Comparison of ENCODE assay signal across 20 cellular contexts in the genomic region with DNA sequence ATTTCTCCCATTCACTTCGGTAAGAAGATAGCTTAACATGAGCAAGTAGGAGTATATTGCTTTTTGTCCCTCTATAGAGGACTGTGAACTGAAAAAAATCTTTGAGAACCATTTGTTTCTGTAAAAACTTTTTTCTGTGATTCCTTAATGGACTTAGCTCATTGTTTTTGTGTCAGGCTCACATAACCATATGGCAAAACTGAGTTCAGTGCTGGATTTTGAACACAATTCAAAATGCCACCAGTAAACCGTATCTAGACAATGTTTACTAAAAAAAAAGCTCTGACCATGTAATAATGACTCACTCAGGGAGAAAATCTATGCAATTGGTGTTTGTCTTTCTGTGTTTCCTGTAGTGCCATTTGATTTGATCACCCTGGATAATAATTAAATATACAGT. TPM values are rescaled to one million over a fixed set of nuclear protein-coding genes. Genes with fewer than 3 reads are reported as not detected.
DNase-seq lines count a peak whose midpoint lies in the region; TF ChIP-seq lines count a peak whose summit lies in the region.
"Had no signal": no experiment of that assay in that cellular context is flagged by ENCODE, and none has a peak within 500 bp of the region (broad histone marks: within the 10 kb centered on the region; RNA-seq: fewer than 3 reads in every experiment).

No MANE protein-coding gene starts in this region.

- H3K36me3 ChIP-seq in GM23248 (ENCODE audit: low read depth) (no peaks in the 10 kb centered on the region), neural progenitor cell (no peaks in the 10 kb centered on the region)
- H3K36me3 ChIP-seq: cardiac muscle cell, heart left ventricle, thyroid gland had no signal

- no peaks in the 10 kb centered on the region for H3K9me2 ChIP-seq in GM23248 (ENCODE audit: insufficient read depth)

- no peaks in the 10 kb centered on the region for H3K9me3 Mint-ChIP-seq in neural progenitor cell
- H3K9me3 Mint-ChIP-seq in activated CD4-positive, alpha-beta memory T cell treated with anti-CD3 and anti-CD28 coated beads, Interleukin-2, amount 10 ng/mL, durations not matched to agents 7 days and 5 days, result no peaks in the 10 kb centered on the region
- H3K9me3 Mint-ChIP-seq: activated B cell treated with CpG ODN at 0.5 μM for 24 hours; CD8-positive, alpha-beta T cell; natural killer cell treated with Interleukin-12 subunit alpha and Interleukin-12 subunit beta and Interleukin-15 and Interleukin-18, amount 100 ng/mL, for 72 hours; stimulated activated effector memory CD8-positive, alpha-beta T cell treated with anti-CD3 and anti-CD28 coated beads, Interleukin-12 subunit alpha, Interleukin-12 subunit beta, amount 100 ng/mL, for 72 hours had no signal

- 0 out of 2 replicates have a peak overlapping the region, but pooled peaks have one; percentile 28 for H3K27ac ChIP-seq in 22Rv1
- peak overlapping the region; percentile 22; the same call in 1 of the 2 replicates for H3K27ac ChIP-seq in GM23248
- no peak overlapping the region for H3K27ac ChIP-seq in neural progenitor cell
- H3K27ac ChIP-seq: cardiac muscle cell, heart left ventricle, thyroid gland had no signal

- H3K27me3 ChIP-seq in GM23248 (replicated peaks; ENCODE audit: insufficient read depth) (peaks cover 23% of the 10 kb centered on the region), neural progenitor cell (peaks cover 45% of the 10 kb centered on the region)

- POLR2A ChIA-PET in activated CD4-positive, alpha-beta memory T cell treated with anti-CD3 and anti-CD28 coated beads, Interleukin-2, amount 10 ng/mL, durations not matched to agents 7 days and 5 days (lab: Charles Lee), result no interaction called here

- H3K4me3 ChIP-seq in GM23248, result no peak overlapping the region
- no peak overlapping the region for H3K4me3 ChIP-seq in neural progenitor cell
- H3K4me3 ChIP-seq: cardiac muscle cell, heart left ventricle, thyroid gland had no signal

- DNase-seq in GM23248 (peak; percentile 16), astrocyte of the hippocampus (ENCODE audit: low read depth, low spot score) (peak; percentile 28), iris pigment epithelial cell (ENCODE audit: low read depth) (peak; percentile 75), NCI-H2081 (lab: John Stamatoyannopoulos, UW) (no peak), neural progenitor cell (ENCODE audit: low spot score) (no peak)
- DNase-seq in activated CD4-positive, alpha-beta memory T cell treated with anti-CD3 and anti-CD28 coated beads, Interleukin-2, amount 10 ng/mL, durations not matched to agents 7 days and 5 days, result no peak
- DNase-seq in stimulated activated CD4-positive, alpha-beta T cell treated with anti-CD3 and anti-CD28 coated beads, Interleukin-2, amount 100 ng/mL, for 48 hours, result no peak
- DNase-seq: activated B cell treated with CpG ODN at 0.5 μM for 24 hours; activated T-cell treated with anti-CD3 and anti-CD28 coated beads, Interleukin-2, amount 50 U/mL, for 72 hours; CD8-positive, alpha-beta T cell; heart left ventricle; NCI-H2029; NCI-H524 treated with DMSO at 0.1 percent for 48 hours; T-helper 17 cell; thyroid gland had no signal

- 24 to 31% methylated on average over 2 of the region's 2 CpGs for WGBS in GM23248 (ENCODE audit: low coverage in 1 of 2, low lambda C conversion rate in 2 of 2, missing lambda C conversion rate in 2 of 2), 2 experiments

- H3K27ac Mint-ChIP-seq in neural progenitor cell, result no peak overlapping the region
- no peak overlapping the region for H3K27ac Mint-ChIP-seq in activated CD4-positive, alpha-beta memory T cell treated with anti-CD3 and anti-CD28 coated beads, Interleukin-2, amount 10 ng/mL, durations not matched to agents 7 days and 5 days
- H3K27ac Mint-ChIP-seq: activated B cell treated with CpG ODN at 0.5 μM for 24 hours; activated naive CD4-positive, alpha-beta T cell treated with anti-CD3 and anti-CD28 coated beads, Interleukin-2, amount 50 U/mL, for 72 hours; activated T-cell treated with anti-CD3 and anti-CD28 coated beads, Interleukin-2, amount 50 U/mL, for 72 hours; CD8-positive, alpha-beta T cell; natural killer cell treated with Interleukin-12 subunit alpha and Interleukin-12 subunit beta and Interleukin-15 and Interleukin-18, amount 100 ng/mL, for 72 hours; stimulated activated effector memory CD8-positive, alpha-beta T cell treated with anti-CD3 and anti-CD28 coated beads, Interleukin-12 subunit alpha, Interleukin-12 subunit beta, amount 100 ng/mL, for 72 hours; T-helper 17 cell had no signal

- H3F3A ChIP-seq in GM23248 (ENCODE audit: insufficient read depth) (no peaks in the 10 kb centered on the region), neural progenitor cell (ENCODE audit: low read depth) (no peaks in the 10 kb centered on the region)

- TF ChIP-seq CTCF in 22Rv1 (IDR thresholded peaks at IDR 0.05) (no peak), neural progenitor cell (IDR thresholded peaks at IDR 0.05) (no peak)

- no peaks in the 10 kb centered on the region for H3K36me3 Mint-ChIP-seq in neural progenitor cell
- no peaks in the 10 kb centered on the region for H3K36me3 Mint-ChIP-seq in activated CD4-positive, alpha-beta memory T cell treated with anti-CD3 and anti-CD28 coated beads, Interleukin-2, amount 10 ng/mL, durations not matched to agents 7 days and 5 days (ENCODE audit: low read depth)
- H3K36me3 Mint-ChIP-seq: activated naive CD4-positive, alpha-beta T cell treated with anti-CD3 and anti-CD28 coated beads, Interleukin-2, amount 50 U/mL, for 72 hours; CD8-positive, alpha-beta T cell; natural killer cell treated with Interleukin-12 subunit alpha and Interleukin-12 subunit beta and Interleukin-15 and Interleukin-18, amount 100 ng/mL, for 72 hours; stimulated activated effector memory CD8-positive, alpha-beta T cell treated with anti-CD3 and anti-CD28 coated beads, Interleukin-12 subunit alpha, Interleukin-12 subunit beta, amount 100 ng/mL, for 72 hours had no signal

- peaks cover 8% of the 10 kb centered on the region for H3K4me1 Mint-ChIP-seq in neural progenitor cell
- H3K4me1 Mint-ChIP-seq in activated CD4-positive, alpha-beta memory T cell treated with anti-CD3 and anti-CD28 coated beads, Interleukin-2, amount 10 ng/mL, durations not matched to agents 7 days and 5 days, result no peaks in the 10 kb centered on the region
- H3K4me1 Mint-ChIP-seq: stimulated activated effector memory CD8-positive, alpha-beta T cell treated with anti-CD3 and anti-CD28 coated beads, Interleukin-12 subunit alpha, Interleukin-12 subunit beta, amount 100 ng/mL, for 72 hours; T-helper 17 cell had no signal

- no peak overlapping the region; the same call in 1 of the 2 replicates for H2AFZ ChIP-seq in GM23248
- no peak overlapping the region for H2AFZ ChIP-seq in neural progenitor cell (replicated peaks)

- no peak overlapping the region for H3K9ac ChIP-seq in GM23248
- no peak overlapping the region for H3K9ac ChIP-seq in neural progenitor cell

- H3K9me3 ChIP-seq in GM23248 (ENCODE audit: low read depth), result no peaks in the 10 kb centered on the region
- no peaks in the 10 kb centered on the region for H3K9me3 ChIP-seq in neural progenitor cell (ENCODE audit: low read depth)
- H3K9me3 ChIP-seq: heart left ventricle, thyroid gland had no signal

- H4K20me1 ChIP-seq in GM23248 (ENCODE audit: insufficient read depth) (no peaks in the 10 kb centered on the region), neural progenitor cell (ENCODE audit: low read depth) (no peaks in the 10 kb centered on the region)

- H3K4me3 Mint-ChIP-seq in neural progenitor cell, result no peak overlapping the region
- H3K4me3 Mint-ChIP-seq in activated CD4-positive, alpha-beta memory T cell treated with anti-CD3 and anti-CD28 coated beads, Interleukin-2, amount 10 ng/mL, durations not matched to agents 7 days and 5 days, result no peak overlapping the region
- H3K4me3 Mint-ChIP-seq: activated B cell treated with CpG ODN at 0.5 μM for 24 hours; activated T-cell treated with anti-CD3 and anti-CD28 coated beads, Interleukin-2, amount 50 U/mL, for 72 hours; CD8-positive, alpha-beta T cell; natural killer cell treated with Interleukin-12 subunit alpha and Interleukin-12 subunit beta and Interleukin-15 and Interleukin-18, amount 100 ng/mL, for 72 hours; stimulated activated effector memory CD8-positive, alpha-beta T cell treated with anti-CD3 and anti-CD28 coated beads, Interleukin-12 subunit alpha, Interleukin-12 subunit beta, amount 100 ng/mL, for 72 hours; T-helper 17 cell had no signal

- peaks cover 21% of the 10 kb centered on the region for H3K27me3 Mint-ChIP-seq in neural progenitor cell (ENCODE audit: insufficient read depth, low read depth)
- H3K27me3 Mint-ChIP-seq in activated CD4-positive, alpha-beta memory T cell treated with anti-CD3 and anti-CD28 coated beads, Interleukin-2, amount 10 ng/mL, durations not matched to agents 7 days and 5 days, result peaks cover 18% of the 10 kb centered on the region

- in situ Hi-C loops in GM23248 (cut with MboI), result no loop called here

- H3K79me2 ChIP-seq in GM23248 (ENCODE audit: insufficient read depth) (peaks cover 4% of the 10 kb centered on the region; the same call in 1 of the 2 replicates), neural progenitor cell (ENCODE audit: low read depth) (no peaks in the 10 kb centered on the region)

- no peak overlapping the region for H3K4me2 ChIP-seq in GM23248 (ENCODE audit: unreplicated experiment)
- no peak overlapping the region for H3K4me2 ChIP-seq in neural progenitor cell

- H3K4me1 ChIP-seq in GM23248 (ENCODE audit: insufficient read depth), result no peaks in the 10 kb centered on the region
- no peaks in the 10 kb centered on the region for H3K4me1 ChIP-seq in neural progenitor cell

- CTCF ChIA-PET in activated CD4-positive, alpha-beta memory T cell treated with anti-CD3 and anti-CD28 coated beads, Interleukin-2, amount 10 ng/mL, durations not matched to agents 7 days and 5 days (lab: Charles Lee), result no interaction called here

RNA-seq across cellular contexts. Expression of a gene that starts 5.2 kb away (rescaled TPM):
- 2.8 and 9.2 TPM in 2 replicates for total RNA-seq in GM23248 (2014; rRNA removed; shearing (Covaris generic))
- 1.4 and 1.5 TPM in 2 replicates for polyA plus RNA-seq in GM23248 (2016; fragmentation: Nextera tagmentation; extraction: Ambion mirVana)
- total RNA-seq in neural progenitor cell (ENCODE audit: low replicate concordance), result 0.22 and 4.5 TPM in 2 replicates
- total RNA-seq in activated CD4-positive, alpha-beta memory T cell treated with anti-CD3 and anti-CD28 coated beads, Interleukin-2, amount 10 ng/mL, durations not matched to agents 7 days and 5 days, result not detected
- total RNA-seq: activated B cell treated with CpG ODN at 0.5 μM for 24 hours; activated naive CD4-positive, alpha-beta T cell treated with anti-CD3 and anti-CD28 coated beads, Interleukin-2, amount 50 U/mL, for 72 hours; activated T-cell treated with anti-CD3 and anti-CD28 coated beads, Interleukin-2, amount 50 U/mL, for 72 hours; cardiac muscle cell; CD8-positive, alpha-beta T cell had no signal
- polyA plus RNA-seq: cardiac muscle cell had no signal

Comparison
In these comparisons a context has a peak if more than half of its experiments do, and no peak if none do; other contexts are left out.
1. DNase-seq: peak in GM23248 (single experiment), astrocyte of the hippocampus (single experiment) and iris pigment epithelial cell (single experiment); none in NCI-H2081 (0 of 2), neural progenitor cell (single experiment), activated CD4-positive, alpha-beta memory T cell treated with anti-CD3 and anti-CD28 coated beads, Interleukin-2, amount 10 ng/mL, durations not matched to agents 7 days and 5 days (single experiment) and stimulated activated CD4-positive, alpha-beta T cell treated with anti-CD3 and anti-CD28 coated beads, Interleukin-2, amount 100 ng/mL, for 48 hours (0 of 2).